12 cellular contexts compared by ENCODE assay signal in genomic region chr2:75130171-75130570, GRCh38.
A peak's percentile ranks its signal among the peaks of the same experiment; 100 is the strongest.
DNase-seq lines count a peak whose midpoint lies in the region; TF ChIP-seq lines count a peak whose summit lies in the region.
"Had no signal": no experiment of that assay in that cellular context is flagged by ENCODE, and none has a peak within 500 bp of the region (broad histone marks: within the 10 kb centered on the region; RNA-seq: fewer than 3 reads in every experiment).

No MANE protein-coding gene starts in this region.

- H3K4me1 Mint-ChIP-seq in osteocyte (ENCODE audit: unreplicated experiment), result peaks cover 6% of the 10 kb centered on the region

- no peaks in the 10 kb centered on the region for H3K36me3 Mint-ChIP-seq in osteocyte (ENCODE audit: unreplicated experiment)
- H3K36me3 Mint-ChIP-seq: natural killer cell treated with Interleukin-12 subunit alpha and Interleukin-12 subunit beta and Interleukin-15 and Interleukin-18, amount 100 ng/mL, for 72 hours had no signal

- H3K9me3 Mint-ChIP-seq in osteocyte (ENCODE audit: unreplicated experiment), result peaks cover 5% of the 10 kb centered on the region
- H3K9me3 Mint-ChIP-seq: natural killer cell treated with Interleukin-12 subunit alpha and Interleukin-12 subunit beta and Interleukin-15 and Interleukin-18, amount 100 ng/mL, for 72 hours had no signal

- H3K4me3 ChIP-seq in Jurkat, Clone E6-1 (ENCODE audit: low read length), result no peak overlapping the region
- H3K4me3 ChIP-seq: Peyer's patch had no signal

- H3K4me3 Mint-ChIP-seq in osteocyte (ENCODE audit: unreplicated experiment), result no peak overlapping the region
- H3K4me3 Mint-ChIP-seq: natural killer cell treated with Interleukin-12 subunit alpha and Interleukin-12 subunit beta and Interleukin-15 and Interleukin-18, amount 100 ng/mL, for 72 hours had no signal

- TF ChIP-seq CTCF in osteocyte (IDR thresholded peaks at IDR 0.05), result peak; percentile 35

- H3K27ac Mint-ChIP-seq in osteocyte (ENCODE audit: unreplicated experiment), result no peak overlapping the region
- H3K27ac Mint-ChIP-seq: natural killer cell treated with Interleukin-12 subunit alpha and Interleukin-12 subunit beta and Interleukin-15 and Interleukin-18, amount 100 ng/mL, for 72 hours had no signal

- DNase-seq in NCI-H510A treated with DMSO at 0.1 percent for 48 hours (lab: John Stamatoyannopoulos, UW) (peak; percentile 14), NCI-H510A (lab: John Stamatoyannopoulos, UW) (no peak), SW480 (ENCODE audit: low spot score) (peak; percentile 7), osteocyte (ENCODE audit: extremely low spot score, unreplicated experiment) (no peak), germinal center (ENCODE audit: low spot score) (no peak), dedifferentiated amniotic fluid mesenchymal stem cell (ENCODE audit: extremely low spot score) (no peak), hippocampal formation (lab: John Stamatoyannopoulos, UW) (no peak)
- DNase-seq in Jurkat, Clone E6-1 (ENCODE audit: low read depth, low spot score), result peak; percentile 16
- DNase-seq: ACHN, Peyer's patch, small intestine had no signal

- peaks cover 5% of the 10 kb centered on the region for H3K27me3 Mint-ChIP-seq in osteocyte (ENCODE audit: unreplicated experiment)

Comparison
In these comparisons a context has a peak if more than half of its experiments do, and no peak if none do; other contexts are left out.
1. DNase-seq: peak in NCI-H510A treated with DMSO at 0.1 percent for 48 hours (single experiment), Jurkat, Clone E6-1 (single experiment) and SW480 (single experiment); none in NCI-H510A (single experiment), osteocyte (single experiment), germinal center (single experiment), dedifferentiated amniotic fluid mesenchymal stem cell (single experiment) and hippocampal formation (0 of 2).